In the genomic region with DNA sequence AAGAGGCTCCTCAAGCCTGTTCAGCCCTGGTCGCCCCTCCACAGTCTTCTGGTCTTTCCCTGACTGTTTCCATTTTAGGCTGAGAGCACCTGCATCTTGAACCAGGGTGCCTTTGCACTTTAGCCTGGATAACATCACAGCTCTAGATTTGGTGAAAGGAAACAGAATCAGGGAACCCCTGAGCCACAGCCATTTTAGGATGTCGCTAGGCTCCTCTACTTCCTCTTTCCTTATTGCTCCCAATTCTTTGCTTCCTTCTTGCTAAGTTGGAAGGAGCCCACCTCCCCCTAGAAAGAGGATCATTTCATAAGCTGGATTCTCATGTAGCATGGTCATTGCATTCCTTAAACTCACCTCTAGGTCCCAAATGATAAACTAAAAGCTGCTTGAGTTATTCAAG, we compare ENCODE assay signal across 12 cellular contexts.
DNase-seq lines count a peak whose midpoint lies in the region; ATAC-seq lines count a peak whose summit lies in the region.
"Had no signal": no experiment of that assay in that cellular context is flagged by ENCODE, and none has a peak within 500 bp of the region (broad histone marks: within the 10 kb centered on the region; RNA-seq: fewer than 3 reads in every experiment).

No MANE protein-coding gene starts in this region.

- H3K9me3 ChIP-seq in KOPT-K1 (ENCODE audit: insufficient read depth, low read length, poor library complexity, severe bottlenecking), result peaks cover 3% of the 10 kb centered on the region

- peak overlapping the region; percentile 85 for H3K27ac ChIP-seq in KOPT-K1 (ENCODE audit: low read depth, low read length, poor library complexity, severe bottlenecking)
- H3K27ac ChIP-seq: 22Rv1 had no signal

- intact Hi-C loops in activated T-helper 2 cell treated with anti-CD3 and anti-CD28 coated beads, Interferon-gamma antibody, Interleukin-2, Interleukin-4, amounts not matched to agents 10 μg/mL and 5 μg/mL and 100 μg/mL, durations not matched to agents 14 hours and 24 hours and 36 hours (cut with micrococcal nuclease), result loop anchor here (1.0 to 10.0 kb wide), 4 partner anchors 9 to 1236 kb away; no protein-coding TSS in a partner anchor

- DNase-seq in SIG-M5 treated with dmso at 0.1 percent for 504 hours (lab: John Stamatoyannopoulos, UW; ENCODE audit: unreplicated experiment), result peak; percentile 60
- DNase-seq in SIG-M5 (lab: John Stamatoyannopoulos, UW), result no peak
- DNase-seq in NOMO-1 treated with DMSO at 0.1 percent for 48 hours (lab: John Stamatoyannopoulos, UW; ENCODE audit: unreplicated experiment), result peak; percentile 50
- DNase-seq in activated T-helper 2 cell treated with anti-CD3 and anti-CD28 coated beads, Interferon-gamma antibody, Interleukin-2, Interleukin-4, amounts not matched to agents 10 μg/mL and 5 μg/mL and 100 μg/mL, durations not matched to agents 14 hours and 24 hours and 36 hours (ENCODE audit: low spot score), result no peak
- no peak for DNase-seq in activated CD8-positive, alpha-beta memory T cell treated with anti-CD3 and anti-CD28 coated beads for 24 hours
- DNase-seq: GF-D8 had no signal

- H3K9me3 Mint-ChIP-seq in activated T-helper 2 cell treated with anti-CD3 and anti-CD28 coated beads, Interferon-gamma antibody, Interleukin-2, Interleukin-4, amounts not matched to agents 10 μg/mL and 5 μg/mL and 100 μg/mL, durations not matched to agents 14 hours and 24 hours and 36 hours, result peaks cover 17% of the 10 kb centered on the region
- H3K9me3 Mint-ChIP-seq: GM23338, T-cell had no signal

- no peaks in the 10 kb centered on the region for H3K27me3 Mint-ChIP-seq in activated T-helper 2 cell treated with anti-CD3 and anti-CD28 coated beads, Interferon-gamma antibody, Interleukin-2, Interleukin-4, amounts not matched to agents 10 μg/mL and 5 μg/mL and 100 μg/mL, durations not matched to agents 14 hours and 24 hours and 36 hours (ENCODE audit: low read depth)
- H3K27me3 Mint-ChIP-seq: T-cell had no signal

- H3K4me1 Mint-ChIP-seq in activated T-helper 2 cell treated with anti-CD3 and anti-CD28 coated beads, Interferon-gamma antibody, Interleukin-2, Interleukin-4, amounts not matched to agents 10 μg/mL and 5 μg/mL and 100 μg/mL, durations not matched to agents 14 hours and 24 hours and 36 hours (ENCODE audit: low read depth), result peaks cover 51% of the 10 kb centered on the region
- H3K4me1 Mint-ChIP-seq: GM23338 had no signal

- ATAC-seq in HG02571 (IDR thresholded peaks at IDR 0.05; ENCODE audit: unreplicated experiment), result no peak
- ATAC-seq in HG03196 (IDR thresholded peaks at IDR 0.05; ENCODE audit: unreplicated experiment), result no peak

- H3K36me3 Mint-ChIP-seq in activated T-helper 2 cell treated with anti-CD3 and anti-CD28 coated beads, Interferon-gamma antibody, Interleukin-2, Interleukin-4, amounts not matched to agents 10 μg/mL and 5 μg/mL and 100 μg/mL, durations not matched to agents 14 hours and 24 hours and 36 hours (ENCODE audit: low read depth), result peaks cover 22% of the 10 kb centered on the region
- H3K36me3 Mint-ChIP-seq: T-cell had no signal

- H3K36me3 ChIP-seq in KOPT-K1 (ENCODE audit: insufficient read depth, low read length), result no peaks in the 10 kb centered on the region

- H3K4me3 Mint-ChIP-seq in activated T-helper 2 cell treated with anti-CD3 and anti-CD28 coated beads, Interferon-gamma antibody, Interleukin-2, Interleukin-4, amounts not matched to agents 10 μg/mL and 5 μg/mL and 100 μg/mL, durations not matched to agents 14 hours and 24 hours and 36 hours (ENCODE audit: low read depth), result no peak overlapping the region
- H3K4me3 Mint-ChIP-seq: GM23338, T-cell had no signal

- H3K27ac Mint-ChIP-seq in activated T-helper 2 cell treated with anti-CD3 and anti-CD28 coated beads, Interferon-gamma antibody, Interleukin-2, Interleukin-4, amounts not matched to agents 10 μg/mL and 5 μg/mL and 100 μg/mL, durations not matched to agents 14 hours and 24 hours and 36 hours, result peak overlapping the region; percentile 25
- H3K27ac Mint-ChIP-seq: GM23338 had no signal

Comparison
In these comparisons a context has a peak if more than half of its experiments do, and no peak if none do; other contexts are left out.
1. DNase-seq: peak in SIG-M5 treated with dmso at 0.1 percent for 504 hours (single experiment) and NOMO-1 treated with DMSO at 0.1 percent for 48 hours (single experiment); none in SIG-M5 (single experiment), activated T-helper 2 cell treated with anti-CD3 and anti-CD28 coated beads, Interferon-gamma antibody, Interleukin-2, Interleukin-4, amounts not matched to agents 10 μg/mL and 5 μg/mL and 100 μg/mL, durations not matched to agents 14 hours and 24 hours and 36 hours (single experiment) and activated CD8-positive, alpha-beta memory T cell treated with anti-CD3 and anti-CD28 coated beads for 24 hours (single experiment).